Comparison of ENCODE assay signal across 1 cellular context in the genomic region with DNA sequence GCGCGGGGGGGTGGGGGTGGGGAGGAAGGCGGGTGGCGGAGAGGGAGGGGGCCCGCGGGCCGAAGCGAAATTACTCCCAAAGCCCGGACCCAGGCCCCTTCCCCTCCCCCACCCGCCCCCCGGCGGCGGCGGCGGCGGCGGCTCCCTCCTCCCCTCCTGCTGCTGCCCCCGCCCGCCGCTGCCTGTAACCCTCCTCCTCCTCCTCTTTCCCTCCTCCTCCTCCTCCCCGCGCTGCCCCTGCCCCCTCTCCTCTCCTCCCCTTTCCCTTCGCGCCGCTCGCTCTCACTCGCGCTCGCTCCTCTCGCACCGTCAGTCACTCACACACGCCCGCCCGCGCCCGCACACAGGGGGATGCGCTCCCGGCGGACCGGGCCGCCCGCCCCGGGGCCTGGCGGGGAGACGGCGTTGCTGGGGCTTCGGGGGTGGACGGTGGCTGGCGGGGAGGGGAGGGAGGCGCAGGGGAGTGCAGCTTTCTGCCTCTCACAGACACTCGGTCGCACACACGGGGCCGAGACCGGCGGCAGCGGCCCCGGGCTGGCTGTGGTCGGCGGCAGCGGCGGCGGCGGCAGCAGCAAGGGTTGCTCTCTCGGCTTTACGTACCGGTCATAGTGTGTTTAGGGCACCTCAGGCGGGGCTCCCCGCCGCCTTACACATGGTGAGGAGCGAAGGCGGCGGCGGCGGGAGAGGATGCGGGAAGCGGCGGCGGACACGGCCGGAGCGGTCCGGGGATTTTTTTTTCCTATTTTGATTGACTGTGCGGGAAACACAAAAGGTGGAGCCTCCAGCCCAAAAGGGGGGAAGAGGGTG.
TF ChIP-seq lines count a peak whose summit lies in the region.

No MANE protein-coding gene starts in this region.

TF ChIP-seq in HepG2, 621 proteins besides CTCF, POLR2A, EP300 and RAD21 (continued from another document and continues in another):
- TF ChIP-seq ZBTB10 (CRISPR knock-in tag; IDR thresholded peaks at IDR 0.05; ENCODE audit: borderline replicate concordance) (no peak), ARID3A (IDR thresholded peaks at IDR 0.05; ENCODE audit: low read depth, low read length) (peak; percentile 7; the same call in 1 of the 2 replicates), TEAD3 (CRISPR knock-in tag; optimal IDR thresholded peaks at IDR 0.05; ENCODE audit: borderline replicate concordance) (peak; percentile 2), ZNF253 (CRISPR knock-in tag; IDR thresholded peaks at IDR 0.05; ENCODE audit: borderline replicate concordance) (0 out of 2 replicates have a peak, but pooled peaks have one; percentile 61), CBFB (CRISPR knock-in tag; IDR thresholded peaks at IDR 0.05) (peak; percentile 51; the same call in 1 of the 2 replicates), WIZ (CRISPR knock-in tag; IDR thresholded peaks at IDR 0.05) (no peak), SSRP1 (CRISPR knock-in tag; IDR thresholded peaks at IDR 0.05) (no peak; the same call in 1 of the 2 replicates), DR1 (CRISPR knock-in tag; IDR thresholded peaks at IDR 0.05) (no peak), FIP1L1 (IDR thresholded peaks at IDR 0.05; ENCODE audit: borderline replicate concordance, insufficient read depth, low read depth, low read length) (0 out of 2 replicates have a peak, but pooled peaks have one; percentile 48), ZIK1 (CRISPR knock-in tag; IDR thresholded peaks at IDR 0.05; ENCODE audit: borderline replicate concordance, low read depth) (no peak), ZNF570 (CRISPR knock-in tag; IDR thresholded peaks at IDR 0.05; ENCODE audit: borderline replicate concordance) (0 out of 2 replicates have a peak, but pooled peaks have one; percentile 20), ZNF446 (CRISPR knock-in tag; IDR thresholded peaks at IDR 0.05) (peak; percentile 20; the same call in 1 of the 2 replicates), ZNF563 (CRISPR knock-in tag; IDR thresholded peaks at IDR 0.05) (peak; percentile 55; the same call in 1 of the 2 replicates), ZBTB2 (CRISPR knock-in tag; IDR thresholded peaks at IDR 0.05; ENCODE audit: low read depth) (peak; percentile 77; the same call in 1 of the 2 replicates), ZBTB8A (CRISPR knock-in tag; IDR thresholded peaks at IDR 0.05; ENCODE audit: borderline replicate concordance, low read depth) (no peak), ZNF614 (CRISPR knock-in tag; IDR thresholded peaks at IDR 0.05; ENCODE audit: borderline replicate concordance) (0 out of 2 replicates have a peak, but pooled peaks have one; percentile 12), ZNF703 (CRISPR knock-in tag; IDR thresholded peaks at IDR 0.05; ENCODE audit: borderline replicate concordance) (0 out of 2 replicates have a peak, but pooled peaks have one; percentile 46), ZNF788 (CRISPR knock-in tag; IDR thresholded peaks at IDR 0.05; ENCODE audit: borderline replicate concordance) (peak; percentile 9; the same call in 1 of the 2 replicates), GABPB1 (CRISPR knock-in tag; IDR thresholded peaks at IDR 0.05) (no peak), ZSCAN25 (CRISPR knock-in tag; IDR thresholded peaks at IDR 0.05) (peak; percentile 84), ZMYM4 (CRISPR knock-in tag; IDR thresholded peaks at IDR 0.05) (peak; percentile 39; the same call in 1 of the 2 replicates), ESRRA (CRISPR knock-in tag; IDR thresholded peaks at IDR 0.05; ENCODE audit: low read depth) (0 out of 2 replicates have a peak, but pooled peaks have one; percentile 1), FOSL1 (CRISPR knock-in tag; IDR thresholded peaks at IDR 0.05; ENCODE audit: borderline replicate concordance) (no peak), NR2F1 (CRISPR knock-in tag; IDR thresholded peaks at IDR 0.05) (peak in 1 of 2 experiments; percentile 31; a peak in 1 of 4 replicates), ZNF12 (CRISPR knock-in tag; IDR thresholded peaks at IDR 0.05) (0 out of 2 replicates have a peak, but pooled peaks have one; percentile 2), PHB2 (IDR thresholded peaks at IDR 0.05; ENCODE audit: partially characterized antibody) (no peak), TAF15 (IDR thresholded peaks at IDR 0.05; ENCODE audit: low read depth, low read length, poor library complexity, severe bottlenecking) (peak; percentile 18), ETV5 (CRISPR knock-in tag; IDR thresholded peaks at IDR 0.05; ENCODE audit: borderline replicate concordance) (no peak), POLR2G (IDR thresholded peaks at IDR 0.05; ENCODE audit: low read depth, low read length) (peak; percentile 69), ZSCAN9 (CRISPR knock-in tag; IDR thresholded peaks at IDR 0.05; ENCODE audit: borderline replicate concordance) (peak; percentile 10; the same call in 1 of the 2 replicates), TCF7 (IDR thresholded peaks at IDR 0.05; ENCODE audit: low read depth) (no peak), ZSCAN5A (CRISPR knock-in tag; IDR thresholded peaks at IDR 0.05; ENCODE audit: borderline replicate concordance) (peak; percentile 11; the same call in 1 of the 2 replicates), CCDC6 (CRISPR knock-in tag; IDR thresholded peaks at IDR 0.05) (peak; percentile 7; the same call in 1 of the 2 replicates), ZNF589 (CRISPR knock-in tag; conservative IDR thresholded peaks at IDR 0.05) (peak; percentile 86; the same call in 1 of the 2 replicates), GATA4 (IDR thresholded peaks at IDR 0.05; ENCODE audit: borderline replicate concordance, low read depth) (peak; percentile 27; the same call in 1 of the 2 replicates), ZNF44 (CRISPR knock-in tag; IDR thresholded peaks at IDR 0.05) (0 out of 2 replicates have a peak, but pooled peaks have one; percentile 24), GABPA (IDR thresholded peaks at IDR 0.05; ENCODE audit: low read depth, low read length) (peak; percentile 34; the same call in 1 of the 2 replicates), GABPA (CRISPR knock-in tag; IDR thresholded peaks at IDR 0.05; ENCODE audit: low read depth) (no peak), NONO (IDR thresholded peaks at IDR 0.05) (no peak), NONO (CRISPR knock-in tag; conservative IDR thresholded peaks at IDR 0.05) (peak; percentile 84), MED1 (CRISPR knock-in tag; IDR thresholded peaks at IDR 0.05) (no peak), AGO2 (optimal IDR thresholded peaks at IDR 0.05; ENCODE audit: low read depth, low read length) (peak; percentile 100), E2F2 (CRISPR knock-in tag; IDR thresholded peaks at IDR 0.05; ENCODE audit: borderline replicate concordance) (peak; percentile 9; the same call in 1 of the 2 replicates)
- TF ChIP-seq, protein P1, sequence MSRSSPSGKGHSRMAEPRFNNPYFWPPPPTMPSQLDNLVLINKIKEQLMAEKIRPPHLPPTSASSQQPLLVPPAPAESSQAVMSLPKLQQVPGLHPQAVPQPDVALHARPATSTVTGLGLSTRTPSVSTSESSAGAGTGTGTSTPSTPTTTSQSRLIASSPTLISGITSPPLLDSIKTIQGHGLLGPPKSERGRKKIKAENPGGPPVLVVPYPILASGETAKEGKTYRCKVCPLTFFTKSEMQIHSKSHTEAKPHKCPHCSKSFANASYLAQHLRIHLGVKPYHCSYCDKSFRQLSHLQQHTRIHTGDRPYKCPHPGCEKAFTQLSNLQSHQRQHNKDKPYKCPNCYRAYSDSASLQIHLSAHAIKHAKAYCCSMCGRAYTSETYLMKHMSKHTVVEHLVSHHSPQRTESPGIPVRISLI (CRISPR knock-in tag; IDR thresholded peaks at IDR 0.05; ENCODE audit: borderline replicate concordance): peak; percentile 90
- TF ChIP-seq, protein P2, sequence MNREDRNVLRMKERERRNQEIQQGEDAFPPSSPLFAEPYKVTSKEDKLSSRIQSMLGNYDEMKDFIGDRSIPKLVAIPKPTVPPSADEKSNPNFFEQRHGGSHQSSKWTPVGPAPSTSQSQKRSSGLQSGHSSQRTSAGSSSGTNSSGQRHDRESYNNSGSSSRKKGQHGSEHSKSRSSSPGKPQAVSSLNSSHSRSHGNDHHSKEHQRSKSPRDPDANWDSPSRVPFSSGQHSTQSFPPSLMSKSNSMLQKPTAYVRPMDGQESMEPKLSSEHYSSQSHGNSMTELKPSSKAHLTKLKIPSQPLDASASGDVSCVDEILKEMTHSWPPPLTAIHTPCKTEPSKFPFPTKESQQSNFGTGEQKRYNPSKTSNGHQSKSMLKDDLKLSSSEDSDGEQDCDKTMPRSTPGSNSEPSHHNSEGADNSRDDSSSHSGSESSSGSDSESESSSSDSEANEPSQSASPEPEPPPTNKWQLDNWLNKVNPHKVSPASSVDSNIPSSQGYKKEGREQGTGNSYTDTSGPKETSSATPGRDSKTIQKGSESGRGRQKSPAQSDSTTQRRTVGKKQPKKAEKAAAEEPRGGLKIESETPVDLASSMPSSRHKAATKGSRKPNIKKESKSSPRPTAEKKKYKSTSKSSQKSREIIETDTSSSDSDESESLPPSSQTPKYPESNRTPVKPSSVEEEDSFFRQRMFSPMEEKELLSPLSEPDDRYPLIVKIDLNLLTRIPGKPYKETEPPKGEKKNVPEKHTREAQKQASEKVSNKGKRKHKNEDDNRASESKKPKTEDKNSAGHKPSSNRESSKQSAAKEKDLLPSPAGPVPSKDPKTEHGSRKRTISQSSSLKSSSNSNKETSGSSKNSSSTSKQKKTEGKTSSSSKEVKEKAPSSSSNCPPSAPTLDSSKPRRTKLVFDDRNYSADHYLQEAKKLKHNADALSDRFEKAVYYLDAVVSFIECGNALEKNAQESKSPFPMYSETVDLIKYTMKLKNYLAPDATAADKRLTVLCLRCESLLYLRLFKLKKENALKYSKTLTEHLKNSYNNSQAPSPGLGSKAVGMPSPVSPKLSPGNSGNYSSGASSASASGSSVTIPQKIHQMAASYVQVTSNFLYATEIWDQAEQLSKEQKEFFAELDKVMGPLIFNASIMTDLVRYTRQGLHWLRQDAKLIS (CRISPR knock-in tag; IDR thresholded peaks at IDR 0.05): no peak; the same call in 1 of the 2 replicates
- TF ChIP-seq, protein P3, sequence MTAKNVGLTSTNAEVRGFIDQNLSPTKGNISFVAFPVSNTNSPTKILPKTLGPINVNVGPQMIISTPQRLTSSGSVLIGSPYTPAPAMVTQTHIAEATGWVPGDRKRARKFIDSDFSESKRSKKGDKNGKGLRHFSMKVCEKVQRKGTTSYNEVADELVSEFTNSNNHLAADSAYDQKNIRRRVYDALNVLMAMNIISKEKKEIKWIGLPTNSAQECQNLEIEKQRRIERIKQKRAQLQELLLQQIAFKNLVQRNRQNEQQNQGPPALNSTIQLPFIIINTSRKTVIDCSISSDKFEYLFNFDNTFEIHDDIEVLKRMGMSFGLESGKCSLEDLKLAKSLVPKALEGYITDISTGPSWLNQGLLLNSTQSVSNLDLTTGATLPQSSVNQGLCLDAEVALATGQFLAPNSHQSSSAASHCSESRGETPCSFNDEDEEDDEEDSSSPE (CRISPR knock-in tag; IDR thresholded peaks at IDR 0.05): peak; percentile 17; the same call in 1 of the 2 replicates
